In the genomic region with DNA sequence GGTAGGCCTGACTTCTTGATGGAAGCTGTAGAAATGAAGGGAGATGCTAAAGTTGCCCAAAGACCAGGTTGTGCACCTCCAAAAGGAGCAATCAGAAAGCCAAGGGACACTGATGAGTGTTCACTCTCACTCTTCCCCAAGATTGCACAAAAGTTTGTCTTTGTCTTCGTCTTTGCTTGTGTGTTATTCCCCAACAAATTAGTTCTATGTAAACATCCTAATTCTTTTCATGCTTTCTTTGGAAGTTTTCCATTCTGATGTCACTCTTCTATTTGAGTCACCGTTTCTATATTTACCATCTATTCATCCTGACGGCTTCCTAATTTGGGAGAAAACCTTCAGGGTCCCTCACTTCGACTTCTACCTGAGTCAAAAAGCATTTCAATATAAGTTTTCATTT, we compare ENCODE assay signal across 1 cellular context.
TF ChIP-seq lines count a peak whose summit lies in the region.

No MANE protein-coding gene starts in this region.

TF ChIP-seq in HEK293, 187 proteins besides CTCF, POLR2A, EP300 and RAD21 (continued from another document):
- TF ChIP-seq, protein P1, sequence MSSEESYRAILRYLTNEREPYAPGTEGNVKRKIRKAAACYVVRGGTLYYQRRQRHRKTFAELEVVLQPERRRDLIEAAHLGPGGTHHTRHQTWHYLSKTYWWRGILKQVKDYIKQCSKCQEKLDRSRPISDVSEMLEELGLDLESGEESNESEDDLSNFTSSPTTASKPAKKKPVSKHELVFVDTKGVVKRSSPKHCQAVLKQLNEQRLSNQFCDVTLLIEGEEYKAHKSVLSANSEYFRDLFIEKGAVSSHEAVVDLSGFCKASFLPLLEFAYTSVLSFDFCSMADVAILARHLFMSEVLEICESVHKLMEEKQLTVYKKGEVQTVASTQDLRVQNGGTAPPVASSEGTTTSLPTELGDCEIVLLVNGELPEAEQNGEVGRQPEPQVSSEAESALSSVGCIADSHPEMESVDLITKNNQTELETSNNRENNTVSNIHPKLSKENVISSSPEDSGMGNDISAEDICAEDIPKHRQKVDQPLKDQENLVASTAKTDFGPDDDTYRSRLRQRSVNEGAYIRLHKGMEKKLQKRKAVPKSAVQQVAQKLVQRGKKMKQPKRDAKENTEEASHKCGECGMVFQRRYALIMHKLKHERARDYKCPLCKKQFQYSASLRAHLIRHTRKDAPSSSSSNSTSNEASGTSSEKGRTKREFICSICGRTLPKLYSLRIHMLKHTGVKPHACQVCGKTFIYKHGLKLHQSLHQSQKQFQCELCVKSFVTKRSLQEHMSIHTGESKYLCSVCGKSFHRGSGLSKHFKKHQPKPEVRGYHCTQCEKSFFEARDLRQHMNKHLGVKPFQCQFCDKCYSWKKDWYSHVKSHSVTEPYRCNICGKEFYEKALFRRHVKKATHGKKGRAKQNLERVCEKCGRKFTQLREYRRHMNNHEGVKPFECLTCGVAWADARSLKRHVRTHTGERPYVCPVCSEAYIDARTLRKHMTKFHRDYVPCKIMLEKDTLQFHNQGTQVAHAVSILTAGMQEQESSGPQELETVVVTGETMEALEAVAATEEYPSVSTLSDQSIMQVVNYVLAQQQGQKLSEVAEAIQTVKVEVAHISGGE (tag by site-specific recombination; conservative IDR thresholded peaks at IDR 0.05; ENCODE audit: low read depth) = peak; percentile 29; the same call in 1 of the 2 replicates
- TF ChIP-seq, protein P2, sequence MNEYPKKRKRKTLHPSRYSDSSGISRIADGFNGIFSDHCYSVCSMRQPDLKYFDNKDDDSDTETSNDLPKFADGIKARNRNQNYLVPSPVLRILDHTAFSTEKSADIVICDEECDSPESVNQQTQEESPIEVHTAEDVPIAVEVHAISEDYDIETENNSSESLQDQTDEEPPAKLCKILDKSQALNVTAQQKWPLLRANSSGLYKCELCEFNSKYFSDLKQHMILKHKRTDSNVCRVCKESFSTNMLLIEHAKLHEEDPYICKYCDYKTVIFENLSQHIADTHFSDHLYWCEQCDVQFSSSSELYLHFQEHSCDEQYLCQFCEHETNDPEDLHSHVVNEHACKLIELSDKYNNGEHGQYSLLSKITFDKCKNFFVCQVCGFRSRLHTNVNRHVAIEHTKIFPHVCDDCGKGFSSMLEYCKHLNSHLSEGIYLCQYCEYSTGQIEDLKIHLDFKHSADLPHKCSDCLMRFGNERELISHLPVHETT (tag by site-specific recombination; IDR thresholded peaks at IDR 0.05) = peak; percentile 68; the same call in 1 of the 2 replicates
- TF ChIP-seq, protein P3, sequence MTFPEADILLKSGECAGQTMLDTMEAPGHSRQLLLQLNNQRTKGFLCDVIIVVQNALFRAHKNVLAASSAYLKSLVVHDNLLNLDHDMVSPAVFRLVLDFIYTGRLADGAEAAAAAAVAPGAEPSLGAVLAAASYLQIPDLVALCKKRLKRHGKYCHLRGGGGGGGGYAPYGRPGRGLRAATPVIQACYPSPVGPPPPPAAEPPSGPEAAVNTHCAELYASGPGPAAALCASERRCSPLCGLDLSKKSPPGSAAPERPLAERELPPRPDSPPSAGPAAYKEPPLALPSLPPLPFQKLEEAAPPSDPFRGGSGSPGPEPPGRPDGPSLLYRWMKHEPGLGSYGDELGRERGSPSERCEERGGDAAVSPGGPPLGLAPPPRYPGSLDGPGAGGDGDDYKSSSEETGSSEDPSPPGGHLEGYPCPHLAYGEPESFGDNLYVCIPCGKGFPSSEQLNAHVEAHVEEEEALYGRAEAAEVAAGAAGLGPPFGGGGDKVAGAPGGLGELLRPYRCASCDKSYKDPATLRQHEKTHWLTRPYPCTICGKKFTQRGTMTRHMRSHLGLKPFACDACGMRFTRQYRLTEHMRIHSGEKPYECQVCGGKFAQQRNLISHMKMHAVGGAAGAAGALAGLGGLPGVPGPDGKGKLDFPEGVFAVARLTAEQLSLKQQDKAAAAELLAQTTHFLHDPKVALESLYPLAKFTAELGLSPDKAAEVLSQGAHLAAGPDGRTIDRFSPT (tag by site-specific recombination; IDR thresholded peaks at IDR 0.05) = peak; percentile 54
- no peak for TF ChIP-seq ZNF202 (tag by site-specific recombination; IDR thresholded peaks at IDR 0.05; ENCODE audit: borderline replicate concordance)
- TF ChIP-seq, protein P4, sequence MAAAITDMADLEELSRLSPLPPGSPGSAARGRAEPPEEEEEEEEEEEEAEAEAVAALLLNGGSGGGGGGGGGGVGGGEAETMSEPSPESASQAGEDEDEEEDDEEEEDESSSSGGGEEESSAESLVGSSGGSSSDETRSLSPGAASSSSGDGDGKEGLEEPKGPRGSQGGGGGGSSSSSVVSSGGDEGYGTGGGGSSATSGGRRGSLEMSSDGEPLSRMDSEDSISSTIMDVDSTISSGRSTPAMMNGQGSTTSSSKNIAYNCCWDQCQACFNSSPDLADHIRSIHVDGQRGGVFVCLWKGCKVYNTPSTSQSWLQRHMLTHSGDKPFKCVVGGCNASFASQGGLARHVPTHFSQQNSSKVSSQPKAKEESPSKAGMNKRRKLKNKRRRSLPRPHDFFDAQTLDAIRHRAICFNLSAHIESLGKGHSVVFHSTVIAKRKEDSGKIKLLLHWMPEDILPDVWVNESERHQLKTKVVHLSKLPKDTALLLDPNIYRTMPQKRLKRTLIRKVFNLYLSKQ (tag by site-specific recombination; IDR thresholded peaks at IDR 0.05; ENCODE audit: borderline replicate concordance) = no peak
